8 cellular contexts compared by ENCODE assay signal in the genomic region with DNA sequence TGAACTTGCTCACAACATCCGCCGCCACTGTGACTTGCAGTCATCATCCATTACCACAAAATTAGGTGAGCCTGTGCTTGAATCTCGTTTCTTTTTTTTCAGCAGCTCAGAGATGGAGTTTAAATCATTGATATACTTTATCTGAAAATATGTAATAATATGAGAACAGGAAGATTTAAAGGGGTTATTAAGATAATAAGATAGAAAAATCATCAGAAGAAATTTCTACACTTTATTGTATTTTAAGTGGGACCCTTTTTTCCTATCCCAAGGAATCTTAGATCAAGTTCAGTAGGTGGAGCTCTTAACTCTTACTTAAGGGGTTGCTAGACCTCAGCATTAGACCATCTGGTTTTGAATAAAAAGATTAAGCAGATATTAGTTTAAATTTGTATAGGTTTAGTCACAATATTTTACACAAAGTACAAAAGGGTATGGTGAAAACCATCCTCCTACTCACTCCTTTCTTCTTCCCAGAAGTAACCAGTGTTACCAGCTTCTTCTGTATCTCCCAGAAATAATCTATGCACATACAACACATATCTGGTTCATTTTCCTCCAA. TPM values are rescaled to one million over a fixed set of nuclear protein-coding genes. Genes with fewer than 3 reads are reported as not detected.
DNase-seq lines count a peak whose midpoint lies in the region; ATAC-seq, FAIRE-seq and TF ChIP-seq lines count a peak whose summit lies in the region.

No MANE protein-coding gene starts in this region.

- H3K9ac ChIP-seq in SK-N-SH, result peak overlapping the region; percentile 76

- H3K27me3 ChIP-seq in SK-N-SH (ENCODE audit: insufficient read depth), result no peaks in the 10 kb centered on the region
- H3K27me3 ChIP-seq in dorsolateral prefrontal cortex, result no peaks in the 10 kb centered on the region
- H3K27me3 ChIP-seq in muscle layer of duodenum (ENCODE audit: low read depth, low read length), result no peaks in the 10 kb centered on the region

- TF ChIP-seq CTCF in GM10248 (IDR thresholded peaks at IDR 0.05; ENCODE audit: control extremely low read depth, extremely low read depth, low read depth, missing control alignments) (peak; percentile 12), SK-N-SH (IDR thresholded peaks at IDR 0.05) (peak; percentile 53), dorsolateral prefrontal cortex (IDR thresholded peaks at IDR 0.05 in 54 of 56, conservative IDR thresholded peaks at IDR 0.05 in 2 of 56; ENCODE audit: low read depth in 1 of 56, partially characterized antibody in 56 of 56) (peak in 50 of 56 donors; percentile 10 to 66 (median 42))

- DNase-seq in GM10248 (ENCODE audit: extremely low spot score), result peak; percentile 30
- peak; percentile 21 for DNase-seq in HTR-8/SVneo (ENCODE audit: insufficient read length, low spot score)
- DNase-seq in SK-N-SH, result peak; percentile 27
- peak in 1 of 10 donors; percentile 30 for DNase-seq in dorsolateral prefrontal cortex
- no peak for DNase-seq in NCI-H128 (lab: John Stamatoyannopoulos, UW; ENCODE audit: unreplicated experiment)
- DNase-seq in urothelium cell line (ENCODE audit: low spot score), result no peak

- WGBS in SK-N-SH (ENCODE audit: low lambda C conversion rate), result 3% methylated on average over 3 of the region's 3 CpGs

- intact Hi-C loops in dorsolateral prefrontal cortex (cut with DNase I), result loop anchor here (1.0 to 2.0 kb wide), 2 partner anchors 8 to 193 kb away; no protein-coding TSS in a partner anchor

- peak overlapping the region; percentile 78 for H3K4me2 ChIP-seq in SK-N-SH

- POLR2A ChIA-PET in GM10248 (lab: Yijun Ruan, JAX) (interaction anchor here (1.9 kb wide), 1 partner anchor 9 kb away, joined by 16 read pairs; a partner anchor contains a TSS), SK-N-SH (lab: Yijun Ruan, JAX) (interaction anchor here (0.6 to 3.2 kb wide), 11 partner anchors 9 to 1485 kb away, joined by 3 to 61 read pairs (median 5); a partner anchor contains a TSS)

- peak; percentile 41 for ATAC-seq in GM21526 (IDR thresholded peaks at IDR 0.05; ENCODE audit: low FRiP score, unreplicated experiment)

- no peaks in the 10 kb centered on the region for H3K79me2 ChIP-seq in SK-N-SH (ENCODE audit: insufficient read depth)

- H3K4me1 ChIP-seq in SK-N-SH (ENCODE audit: control insufficient read depth in 1 of 2, insufficient read depth in 2 of 2, low read depth in 1 of 2, low read length in 1 of 2), result peaks cover 0 to 6% of the 10 kb centered on the region in 2 experiments; a peak in 2 of 4 replicates
- no peaks in the 10 kb centered on the region for H3K4me1 ChIP-seq in muscle layer of duodenum (ENCODE audit: control insufficient read depth in 1 of 2, insufficient read depth in 2 of 2, low read length in 2 of 2)

- H3K9me3 ChIP-seq in SK-N-SH (no peaks in the 10 kb centered on the region), muscle layer of duodenum (ENCODE audit: control insufficient read depth in 1 of 2, low read length in 2 of 2) (no peaks in the 10 kb centered on the region)

- no peaks in the 10 kb centered on the region for H4K20me1 ChIP-seq in SK-N-SH (ENCODE audit: insufficient read depth)

- no peak for FAIRE-seq in HTR-8/SVneo (lab: Jason Lieb, UNC)
- FAIRE-seq in urothelium cell line (lab: Jason Lieb, UNC), result no peak

- CTCF ChIA-PET in GM10248 (lab: Yijun Ruan, JAX), result interaction anchor here (0.7 to 3.4 kb wide), 17 partner anchors 9 to 480 kb away, joined by 3 to 53 read pairs (median 4); a partner anchor contains a TSS
- CTCF ChIA-PET in SK-N-SH (lab: Yijun Ruan, JAX), result interaction anchor here (0.7 to 4.1 kb wide), 28 partner anchors 10 to 467 kb away, joined by 3 to 58 read pairs (median 5); a partner anchor contains a TSS

- H3F3A ChIP-seq in SK-N-SH (replicated peaks; ENCODE audit: insufficient read depth), result peaks cover 38% of the 10 kb centered on the region

- peak overlapping the region; percentile 77 to 97 for H3K27ac ChIP-seq in SK-N-SH (ENCODE audit: low read depth in 2 of 2, low read length in 1 of 2)
- peak overlapping the region; percentile 72 to 99 (median 93) for H3K27ac ChIP-seq in dorsolateral prefrontal cortex
- peak overlapping the region; percentile 100 for H3K27ac ChIP-seq in muscle layer of duodenum (ENCODE audit: low read length)

- TF ChIP-seq EP300 in SK-N-SH (IDR thresholded peaks at IDR 0.05; ENCODE audit: borderline replicate concordance in 1 of 2, low read depth in 1 of 2, low read length in 1 of 2), result no peak

- peak overlapping the region; percentile 77 for H3K4me3 ChIP-seq in SK-N-SH (ENCODE audit: low read depth in 2 of 2, low read length in 1 of 2)
- H3K4me3 ChIP-seq in dorsolateral prefrontal cortex, result peak overlapping the region; percentile 42 to 93 (median 77)
- peak overlapping the region; percentile 79 to 92 for H3K4me3 ChIP-seq in muscle layer of duodenum (ENCODE audit: low read depth in 1 of 2, low read length in 2 of 2)

- TF ChIP-seq RAD21 in SK-N-SH (IDR thresholded peaks at IDR 0.05; ENCODE audit: low read length), result peak; percentile 75

- H3K36me3 ChIP-seq in SK-N-SH (replicated peaks in 1 of 2; ENCODE audit: control insufficient read depth in 1 of 2, insufficient read depth in 2 of 2, low read length in 1 of 2) (no peaks in the 10 kb centered on the region), muscle layer of duodenum (ENCODE audit: control insufficient read depth in 1 of 2, insufficient read depth in 2 of 2, low read length in 2 of 2) (peaks cover 0 to 10% of the 10 kb centered on the region in 2 donors)

- no peaks in the 10 kb centered on the region for H3K9me2 ChIP-seq in SK-N-SH

- peak overlapping the region; percentile 97 for H2AFZ ChIP-seq in SK-N-SH (ENCODE audit: low read depth)

TF ChIP-seq in SK-N-SH, 30 proteins besides CTCF, POLR2A, EP300 and RAD21:
- TF ChIP-seq ELF1 (IDR thresholded peaks at IDR 0.05) (no peak), SMC3 (IDR thresholded peaks at IDR 0.05; ENCODE audit: low read depth, low read length) (peak; percentile 28; the same call in 1 of the 2 replicates), MEF2A (IDR thresholded peaks at IDR 0.05; ENCODE audit: borderline replicate concordance, low read depth) (no peak), POLR2AphosphoS5 (IDR thresholded peaks at IDR 0.05; ENCODE audit: low read depth, low read length) (0 out of 2 replicates have a peak, but pooled peaks have one; percentile 7), CHD2 (IDR thresholded peaks at IDR 0.05; ENCODE audit: low read length, partially characterized antibody) (no peak), FOSL2 (IDR thresholded peaks at IDR 0.05; ENCODE audit: borderline replicate concordance, low read depth) (no peak)
- TF ChIP-seq, protein P1, sequence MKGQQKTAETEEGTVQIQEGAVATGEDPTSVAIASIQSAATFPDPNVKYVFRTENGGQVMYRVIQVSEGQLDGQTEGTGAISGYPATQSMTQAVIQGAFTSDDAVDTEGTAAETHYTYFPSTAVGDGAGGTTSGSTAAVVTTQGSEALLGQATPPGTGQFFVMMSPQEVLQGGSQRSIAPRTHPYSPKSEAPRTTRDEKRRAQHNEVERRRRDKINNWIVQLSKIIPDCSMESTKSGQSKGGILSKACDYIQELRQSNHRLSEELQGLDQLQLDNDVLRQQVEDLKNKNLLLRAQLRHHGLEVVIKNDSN (IDR thresholded peaks at IDR 0.05; ENCODE audit: borderline replicate concordance, low read depth), result no peak
- TF ChIP-seq, protein P2, sequence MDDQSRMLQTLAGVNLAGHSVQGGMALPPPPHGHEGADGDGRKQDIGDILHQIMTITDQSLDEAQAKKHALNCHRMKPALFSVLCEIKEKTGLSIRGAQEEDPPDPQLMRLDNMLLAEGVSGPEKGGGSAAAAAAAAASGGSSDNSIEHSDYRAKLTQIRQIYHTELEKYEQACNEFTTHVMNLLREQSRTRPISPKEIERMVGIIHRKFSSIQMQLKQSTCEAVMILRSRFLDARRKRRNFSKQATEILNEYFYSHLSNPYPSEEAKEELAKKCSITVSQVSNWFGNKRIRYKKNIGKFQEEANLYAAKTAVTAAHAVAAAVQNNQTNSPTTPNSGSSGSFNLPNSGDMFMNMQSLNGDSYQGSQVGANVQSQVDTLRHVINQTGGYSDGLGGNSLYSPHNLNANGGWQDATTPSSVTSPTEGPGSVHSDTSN (IDR thresholded peaks at IDR 0.05), result no peak
- TF ChIP-seq, protein P3, sequence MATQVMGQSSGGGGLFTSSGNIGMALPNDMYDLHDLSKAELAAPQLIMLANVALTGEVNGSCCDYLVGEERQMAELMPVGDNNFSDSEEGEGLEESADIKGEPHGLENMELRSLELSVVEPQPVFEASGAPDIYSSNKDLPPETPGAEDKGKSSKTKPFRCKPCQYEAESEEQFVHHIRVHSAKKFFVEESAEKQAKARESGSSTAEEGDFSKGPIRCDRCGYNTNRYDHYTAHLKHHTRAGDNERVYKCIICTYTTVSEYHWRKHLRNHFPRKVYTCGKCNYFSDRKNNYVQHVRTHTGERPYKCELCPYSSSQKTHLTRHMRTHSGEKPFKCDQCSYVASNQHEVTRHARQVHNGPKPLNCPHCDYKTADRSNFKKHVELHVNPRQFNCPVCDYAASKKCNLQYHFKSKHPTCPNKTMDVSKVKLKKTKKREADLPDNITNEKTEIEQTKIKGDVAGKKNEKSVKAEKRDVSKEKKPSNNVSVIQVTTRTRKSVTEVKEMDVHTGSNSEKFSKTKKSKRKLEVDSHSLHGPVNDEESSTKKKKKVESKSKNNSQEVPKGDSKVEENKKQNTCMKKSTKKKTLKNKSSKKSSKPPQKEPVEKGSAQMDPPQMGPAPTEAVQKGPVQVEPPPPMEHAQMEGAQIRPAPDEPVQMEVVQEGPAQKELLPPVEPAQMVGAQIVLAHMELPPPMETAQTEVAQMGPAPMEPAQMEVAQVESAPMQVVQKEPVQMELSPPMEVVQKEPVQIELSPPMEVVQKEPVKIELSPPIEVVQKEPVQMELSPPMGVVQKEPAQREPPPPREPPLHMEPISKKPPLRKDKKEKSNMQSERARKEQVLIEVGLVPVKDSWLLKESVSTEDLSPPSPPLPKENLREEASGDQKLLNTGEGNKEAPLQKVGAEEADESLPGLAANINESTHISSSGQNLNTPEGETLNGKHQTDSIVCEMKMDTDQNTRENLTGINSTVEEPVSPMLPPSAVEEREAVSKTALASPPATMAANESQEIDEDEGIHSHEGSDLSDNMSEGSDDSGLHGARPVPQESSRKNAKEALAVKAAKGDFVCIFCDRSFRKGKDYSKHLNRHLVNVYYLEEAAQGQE (IDR thresholded peaks at IDR 0.05; ENCODE audit: low read depth, low read length), result no peak

RNA-seq across cellular contexts. Expression of a gene that starts 9.4 kb away (rescaled TPM):
- polyA plus RNA-seq in SK-N-SH (2012; rRNA removed), result 16.3 and 19.6 TPM in 2 replicates
- 14.9 and 19.5 TPM in 2 replicates for polyA plus RNA-seq in SK-N-SH (2012; cell fraction: cytosol; rRNA removed)
- 26.4 and 30.5 TPM in 2 replicates for polyA plus RNA-seq in SK-N-SH (2012; cell fraction: nucleus; rRNA removed)
- total RNA-seq in dorsolateral prefrontal cortex, result 100 to 1,000 TPM in 118 of 120 experiments, 10 to 100 TPM in 2; 63.5 to 252 (median 193) TPM

RNA-seq across cellular contexts. Expression of a gene that starts 32.0 kb away (rescaled TPM):
- polyA plus RNA-seq in SK-N-SH (2012; rRNA removed), result not detected in 2 replicates
- polyA plus RNA-seq in SK-N-SH (2012; cell fraction: cytosol; rRNA removed), result not detected in 2 replicates
- polyA plus RNA-seq in SK-N-SH (2012; cell fraction: nucleus; rRNA removed), result not detected in 2 replicates
- 10 to 100 TPM in 16 of 120 experiments, 1 to 10 TPM in 104; 3.3 to 16.5 (median 7.2) TPM for total RNA-seq in dorsolateral prefrontal cortex

Comparison
In these comparisons a context has a peak if more than half of its experiments do, and no peak if none do; other contexts are left out.
1. DNase-seq: peak in GM10248 (single experiment), HTR-8/SVneo (single experiment) and SK-N-SH (single experiment); none in NCI-H128 (single experiment) and urothelium cell line (single experiment).
2. Peak in every context shown above with its lines, with median percentiles within 50 percentile points of each other: CTCF ChIP-seq, H3K27ac ChIP-seq and H3K4me3 ChIP-seq.